ENCODE assay signal across 8 cellular contexts in genomic region chr1:48530727-48531351, GRCh38. TPM values are rescaled to one million over a fixed set of nuclear protein-coding genes. Genes with fewer than 3 reads are reported as not detected.
DNase-seq lines count a peak whose midpoint lies in the region; ATAC-seq and TF ChIP-seq lines count a peak whose summit lies in the region.

No MANE protein-coding gene starts in this region.

- no peak overlapping the region for H3K18ac ChIP-seq in mesenchymal stem cell (ENCODE audit: low read depth in 1 of 2, low read length in 2 of 2)

- H3K4me2 ChIP-seq in OCI-LY3 (ENCODE audit: low read length) (no peak overlapping the region), mesenchymal stem cell (ENCODE audit: low read length, poor library complexity, severe bottlenecking) (no peak overlapping the region)

- H3K9ac ChIP-seq in OCI-LY3 (ENCODE audit: low read length) (no peak overlapping the region), mesenchymal stem cell (ENCODE audit: low read length) (no peak overlapping the region)

- H3K4me1 ChIP-seq in OCI-LY3 (ENCODE audit: low read length) (no peaks in the 10 kb centered on the region), mesenchymal stem cell (ENCODE audit: control insufficient read depth, insufficient read depth, low read depth, low read length) (no peaks in the 10 kb centered on the region), upper lobe of right lung (no peaks in the 10 kb centered on the region), gastroesophageal sphincter (peaks cover 0 to 7% (median 0%) of the 10 kb centered on the region in 3 donors)

- WGBS in mesenchymal stem cell, result 0% methylated on average over 2 of the region's 2 CpGs
- WGBS in gastroesophageal sphincter (ENCODE audit: low coverage in 1 of 2), 2 donors, result 0% methylated on average over 1 of the region's 2 CpGs

- H4K91ac ChIP-seq in mesenchymal stem cell (ENCODE audit: low read length), result no peak overlapping the region

- H3K4me3 ChIP-seq in OCI-LY3 (ENCODE audit: low read length) (no peak overlapping the region), mesenchymal stem cell (ENCODE audit: insufficient read depth in 1 of 2, low read depth in 1 of 2, low read length in 2 of 2) (no peak overlapping the region), upper lobe of right lung (no peak overlapping the region), gastroesophageal sphincter (no peak overlapping the region)

- H2BK120ac ChIP-seq in mesenchymal stem cell (ENCODE audit: low read depth, low read length), result no peak overlapping the region

- H3K9me3 ChIP-seq in OCI-LY3 (ENCODE audit: insufficient read depth, low read length) (no peaks in the 10 kb centered on the region), mesenchymal stem cell (ENCODE audit: control insufficient read depth, low read length) (no peaks in the 10 kb centered on the region), upper lobe of right lung (no peaks in the 10 kb centered on the region), gastroesophageal sphincter (no peaks in the 10 kb centered on the region)

- intact Hi-C loops in upper lobe of right lung (cut with DNase I), result no loop called here

- H2AFZ ChIP-seq in OCI-LY3 (ENCODE audit: low read depth, low read length) (no peak overlapping the region), mesenchymal stem cell (ENCODE audit: low read depth, low read length) (no peak overlapping the region)

- peak; percentile 87 for ATAC-seq in GM19438 (IDR thresholded peaks at IDR 0.05; ENCODE audit: low read depth, unreplicated experiment)
- ATAC-seq in upper lobe of right lung, result peak; percentile 84
- no peak for ATAC-seq in gastroesophageal sphincter

- no peak for TF ChIP-seq POLR2A in gastroesophageal sphincter (IDR thresholded peaks at IDR 0.05)

- no peak overlapping the region for H3K14ac ChIP-seq in mesenchymal stem cell (ENCODE audit: low read length in 2 of 2)

- DNase-seq in DMS153 treated with DMSO at 0.1 percent for 48 hours (lab: John Stamatoyannopoulos, UW; ENCODE audit: unreplicated experiment), result peak; percentile 98
- DNase-seq in HUDEP-2 (lab: John Stamatoyannopoulos, UW; ENCODE audit: unreplicated experiment in 76 of 76), result peak in 57 of 76 experiments; percentile 1 to 72 (median 26)
- DNase-seq in caudate nucleus (lab: John Stamatoyannopoulos, UW), result peak in 38 of 61 donors; percentile 1 to 69 (median 20)
- peak; percentile 13 for DNase-seq in mesenchymal stem cell
- DNase-seq in upper lobe of right lung, result peak; percentile 83

- TF ChIP-seq EP300 in gastroesophageal sphincter (IDR thresholded peaks at IDR 0.05), result no peak

- H2BK5ac ChIP-seq in mesenchymal stem cell (ENCODE audit: low read depth, low read length, poor library complexity, severe bottlenecking), result no peak overlapping the region

- H3K36me3 ChIP-seq in OCI-LY3 (replicated peaks; ENCODE audit: low read depth, low read length) (no peaks in the 10 kb centered on the region), mesenchymal stem cell (ENCODE audit: control insufficient read depth in 1 of 2, insufficient read depth in 2 of 2, low read depth in 1 of 2, low read length in 2 of 2) (no peaks in the 10 kb centered on the region), upper lobe of right lung (no peaks in the 10 kb centered on the region), gastroesophageal sphincter (no peaks in the 10 kb centered on the region)

- H3K27me3 ChIP-seq in OCI-LY3 (ENCODE audit: low read depth, low read length) (peaks cover 4% of the 10 kb centered on the region; the same call in 1 of the 2 replicates), mesenchymal stem cell (ENCODE audit: control insufficient read depth in 1 of 2, insufficient read depth in 1 of 2, low read length in 2 of 2) (peaks cover 7 to 38% of the 10 kb centered on the region in 2 experiments), upper lobe of right lung (peaks cover 4% of the 10 kb centered on the region), gastroesophageal sphincter (peaks cover 4% of the 10 kb centered on the region)

- H4K20me1 ChIP-seq in OCI-LY3 (ENCODE audit: insufficient read depth, low read length), result no peaks in the 10 kb centered on the region

- peak; percentile 79 for TF ChIP-seq CTCF in OCI-LY3 (IDR thresholded peaks at IDR 0.05; ENCODE audit: low read depth, low read length)
- peak; percentile 46 for TF ChIP-seq CTCF in upper lobe of right lung (IDR thresholded peaks at IDR 0.05)
- TF ChIP-seq CTCF in gastroesophageal sphincter (IDR thresholded peaks at IDR 0.05), result peak in 1 of 4 experiments; percentile 41

- no peak overlapping the region for H2BK12ac ChIP-seq in mesenchymal stem cell (ENCODE audit: low read length in 2 of 2)

- H3K79me2 ChIP-seq in OCI-LY3 (ENCODE audit: low read length), result no peaks in the 10 kb centered on the region

- no peak overlapping the region for H4K8ac ChIP-seq in mesenchymal stem cell (ENCODE audit: low read length)

- H3K79me1 ChIP-seq in mesenchymal stem cell (replicated peaks; ENCODE audit: low read length, poor library complexity, severe bottlenecking), result no peaks in the 10 kb centered on the region

- no peak overlapping the region for H2BK15ac ChIP-seq in mesenchymal stem cell (ENCODE audit: low read depth, poor library complexity, severe bottlenecking)

- H3K23ac ChIP-seq in mesenchymal stem cell (ENCODE audit: low read length in 2 of 2), result no peak overlapping the region

- no peak overlapping the region for H2AK5ac ChIP-seq in mesenchymal stem cell (ENCODE audit: low read length, severe bottlenecking)

- no peak overlapping the region for H3K4ac ChIP-seq in mesenchymal stem cell (ENCODE audit: low read depth in 1 of 2, low read length in 2 of 2)

- H3K27ac ChIP-seq in OCI-LY3 (ENCODE audit: low read length) (no peak overlapping the region), caudate nucleus (ENCODE audit: low read depth, low read length) (no peak overlapping the region), mesenchymal stem cell (ENCODE audit: low read length, poor library complexity, severe bottlenecking) (no peak overlapping the region), upper lobe of right lung (no peak overlapping the region), gastroesophageal sphincter (no peak overlapping the region)

RNA-seq across cellular contexts. Expression of gene SPATA6, which starts 58.8 kb away (rescaled TPM):
- 4.2 TPM for polyA plus RNA-seq in mesenchymal stem cell (2013, experiment 1 of 2)
- 4.3 TPM for polyA plus RNA-seq in mesenchymal stem cell (2013, experiment 2 of 2)
- total RNA-seq in upper lobe of right lung (19.5 TPM), gastroesophageal sphincter (10 to 100 TPM; 16.3 to 31.9 (median 16.4) TPM)

Comparison
In these comparisons a context has a peak if more than half of its experiments do, and no peak if none do; other contexts are left out.
1. DNase-seq: peak in every context shown above with its lines; median percentile 98 in DMS153 treated with DMSO at 0.1 percent for 48 hours; 83 in upper lobe of right lung; 26 in HUDEP-2; 20 in caudate nucleus; 13 in mesenchymal stem cell.